1 cellular context compared by ENCODE assay signal in the genomic region with DNA sequence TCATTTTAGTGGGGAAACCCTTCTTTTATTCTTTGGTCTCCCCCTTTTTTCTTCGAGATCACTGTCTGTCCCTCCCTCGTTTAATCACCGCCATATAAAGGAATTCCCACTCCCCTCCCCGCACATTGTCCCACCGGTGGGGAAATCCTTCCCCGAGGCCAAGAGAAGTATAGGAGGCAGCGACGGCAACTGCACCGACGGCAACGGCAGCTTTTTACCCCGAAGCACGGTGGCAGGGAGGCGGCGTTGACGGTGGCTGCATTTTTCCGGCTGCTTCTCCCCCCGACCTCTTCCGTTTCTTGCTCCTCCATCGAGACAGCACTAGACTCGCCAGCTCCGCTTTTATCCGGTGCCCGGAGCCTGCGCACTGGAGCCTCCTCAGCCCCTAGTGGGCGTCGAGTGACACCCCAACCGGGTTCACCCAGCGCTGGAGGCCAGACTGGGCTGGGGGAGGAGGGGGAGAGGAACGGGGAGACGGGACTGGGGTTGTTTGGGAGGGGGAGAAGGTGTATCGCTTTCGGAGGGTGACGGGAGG.
TF ChIP-seq lines count a peak whose summit lies in the region.

No MANE protein-coding gene starts in this region.

TF ChIP-seq in K562, 482 proteins besides CTCF, POLR2A, EP300 and RAD21 (continued from another document and continues in another):
- TF ChIP-seq, protein P1, sequence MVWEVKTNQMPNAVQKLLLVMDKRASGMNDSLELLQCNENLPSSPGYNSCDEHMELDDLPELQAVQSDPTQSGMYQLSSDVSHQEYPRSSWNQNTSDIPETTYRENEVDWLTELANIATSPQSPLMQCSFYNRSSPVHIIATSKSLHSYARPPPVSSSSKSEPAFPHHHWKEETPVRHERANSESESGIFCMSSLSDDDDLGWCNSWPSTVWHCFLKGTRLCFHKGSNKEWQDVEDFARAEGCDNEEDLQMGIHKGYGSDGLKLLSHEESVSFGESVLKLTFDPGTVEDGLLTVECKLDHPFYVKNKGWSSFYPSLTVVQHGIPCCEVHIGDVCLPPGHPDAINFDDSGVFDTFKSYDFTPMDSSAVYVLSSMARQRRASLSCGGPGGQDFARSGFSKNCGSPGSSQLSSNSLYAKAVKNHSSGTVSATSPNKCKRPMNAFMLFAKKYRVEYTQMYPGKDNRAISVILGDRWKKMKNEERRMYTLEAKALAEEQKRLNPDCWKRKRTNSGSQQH (CRISPR knock-in tag; IDR thresholded peaks at IDR 0.05) = peak; percentile 7; the same call in 1 of the 2 replicates
- TF ChIP-seq MXI1 (IDR thresholded peaks at IDR 0.05; ENCODE audit: low read depth, low read length) = no peak
- no peak for TF ChIP-seq XRCC5 (IDR thresholded peaks at IDR 0.05; ENCODE audit: low read depth, low read length)
- TF ChIP-seq DDX20 (tag; IDR thresholded peaks at IDR 0.05; ENCODE audit: low read depth) = no peak
- TF ChIP-seq, protein P2, sequence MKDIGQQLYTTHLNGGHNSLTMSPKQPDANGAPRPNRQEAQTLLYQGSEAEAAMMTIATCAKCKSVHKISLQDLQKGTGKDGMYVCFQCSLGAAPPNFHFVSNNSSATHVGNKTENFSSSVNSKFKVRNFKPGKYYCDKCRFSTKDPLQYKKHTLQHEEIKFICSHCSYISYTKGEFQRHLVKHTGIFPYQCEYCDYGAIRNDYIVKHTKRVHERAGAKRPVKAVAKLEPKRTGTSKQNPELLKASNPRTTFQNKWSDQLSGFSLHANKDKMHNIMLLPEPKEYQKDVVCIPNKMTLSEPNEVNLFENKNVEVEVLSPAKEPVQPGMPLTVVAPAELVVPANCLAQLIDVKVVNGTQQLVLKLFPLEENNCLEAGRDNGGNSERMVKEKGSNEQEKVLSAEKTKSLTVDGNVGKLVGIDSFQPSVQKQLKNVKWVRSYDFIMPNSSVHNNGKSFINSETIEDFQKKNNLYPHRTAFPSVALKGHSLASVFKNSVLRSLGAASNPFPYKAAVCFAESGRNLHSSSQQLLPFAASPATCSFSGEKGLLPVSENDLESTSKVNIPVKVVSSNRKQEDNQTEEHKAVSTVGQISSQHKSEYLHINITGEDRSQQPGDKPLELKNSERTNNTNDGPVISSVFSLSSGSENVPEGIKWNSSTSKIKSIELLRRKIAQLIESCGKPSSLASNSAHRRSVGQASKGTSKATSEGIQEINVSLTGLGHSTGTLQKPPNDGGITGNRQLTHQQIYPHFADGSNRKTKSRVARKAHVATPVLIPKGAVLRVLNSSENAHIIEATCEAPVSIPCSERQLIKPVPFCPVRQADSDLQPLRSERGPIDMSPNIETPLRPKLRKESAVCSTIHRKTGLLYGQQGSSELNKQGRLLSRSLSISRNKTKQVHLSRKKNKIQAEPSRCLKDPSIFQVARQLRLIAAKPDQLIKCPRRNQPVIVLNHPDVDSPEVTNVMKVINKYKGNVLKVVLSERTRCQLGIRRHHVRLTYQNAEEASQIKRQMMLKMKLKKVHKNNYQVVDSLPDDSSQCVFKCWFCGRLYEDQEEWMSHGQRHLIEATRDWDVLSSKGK (CRISPR knock-in tag; IDR thresholded peaks at IDR 0.05) = no peak
- no peak for TF ChIP-seq CCAR2 (IDR thresholded peaks at IDR 0.05; ENCODE audit: low read depth, low read length)
- no peak for TF ChIP-seq XRCC3 (IDR thresholded peaks at IDR 0.05)
- TF ChIP-seq ZEB2 (IDR thresholded peaks at IDR 0.05) = 0 out of 2 replicates have a peak, but pooled peaks have one; percentile 13
- TF ChIP-seq ZNF668 (CRISPR knock-in tag; IDR thresholded peaks at IDR 0.05) = no peak
- TF ChIP-seq EP400 (IDR thresholded peaks at IDR 0.05) = no peak
- no peak; a peak in 1 of 4 replicates for TF ChIP-seq NONO (IDR thresholded peaks at IDR 0.05; ENCODE audit: low read depth in 2 of 2, low read length in 1 of 2)
- no peak for TF ChIP-seq HDAC3 (IDR thresholded peaks at IDR 0.05; ENCODE audit: borderline replicate concordance, partially characterized antibody)
- TF ChIP-seq ZNF175 (CRISPR knock-in tag; IDR thresholded peaks at IDR 0.05; ENCODE audit: low read depth) = no peak
- TF ChIP-seq, protein P3, sequence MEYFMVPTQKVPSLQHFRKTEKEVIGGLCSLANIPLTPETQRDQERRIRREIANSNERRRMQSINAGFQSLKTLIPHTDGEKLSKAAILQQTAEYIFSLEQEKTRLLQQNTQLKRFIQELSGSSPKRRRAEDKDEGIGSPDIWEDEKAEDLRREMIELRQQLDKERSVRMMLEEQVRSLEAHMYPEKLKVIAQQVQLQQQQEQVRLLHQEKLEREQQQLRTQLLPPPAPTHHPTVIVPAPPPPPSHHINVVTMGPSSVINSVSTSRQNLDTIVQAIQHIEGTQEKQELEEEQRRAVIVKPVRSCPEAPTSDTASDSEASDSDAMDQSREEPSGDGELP (CRISPR knock-in tag; IDR thresholded peaks at IDR 0.05; ENCODE audit: borderline replicate concordance) = peak; percentile 62
- no peak for TF ChIP-seq PPARD (CRISPR knock-in tag; IDR thresholded peaks at IDR 0.05)
- peak; percentile 31 for TF ChIP-seq NBN (IDR thresholded peaks at IDR 0.05; ENCODE audit: low read depth)
- TF ChIP-seq RBM25 (IDR thresholded peaks at IDR 0.05; ENCODE audit: low read depth, low read length, severe bottlenecking) = no peak
- TF ChIP-seq SUPT5H (IDR thresholded peaks at IDR 0.05) = peak; percentile 99
- peak; percentile 65 for TF ChIP-seq ZNF589 (CRISPR knock-in tag; IDR thresholded peaks at IDR 0.05; ENCODE audit: low read depth)
- TF ChIP-seq NR4A1 (CRISPR knock-in tag; IDR thresholded peaks at IDR 0.05) = no peak
- TF ChIP-seq NR4A1 (tag; IDR thresholded peaks at IDR 0.05) = no peak; the same call in 1 of the 2 replicates
- no peak for TF ChIP-seq DPF2 (IDR thresholded peaks at IDR 0.05)
- TF ChIP-seq, protein P4, sequence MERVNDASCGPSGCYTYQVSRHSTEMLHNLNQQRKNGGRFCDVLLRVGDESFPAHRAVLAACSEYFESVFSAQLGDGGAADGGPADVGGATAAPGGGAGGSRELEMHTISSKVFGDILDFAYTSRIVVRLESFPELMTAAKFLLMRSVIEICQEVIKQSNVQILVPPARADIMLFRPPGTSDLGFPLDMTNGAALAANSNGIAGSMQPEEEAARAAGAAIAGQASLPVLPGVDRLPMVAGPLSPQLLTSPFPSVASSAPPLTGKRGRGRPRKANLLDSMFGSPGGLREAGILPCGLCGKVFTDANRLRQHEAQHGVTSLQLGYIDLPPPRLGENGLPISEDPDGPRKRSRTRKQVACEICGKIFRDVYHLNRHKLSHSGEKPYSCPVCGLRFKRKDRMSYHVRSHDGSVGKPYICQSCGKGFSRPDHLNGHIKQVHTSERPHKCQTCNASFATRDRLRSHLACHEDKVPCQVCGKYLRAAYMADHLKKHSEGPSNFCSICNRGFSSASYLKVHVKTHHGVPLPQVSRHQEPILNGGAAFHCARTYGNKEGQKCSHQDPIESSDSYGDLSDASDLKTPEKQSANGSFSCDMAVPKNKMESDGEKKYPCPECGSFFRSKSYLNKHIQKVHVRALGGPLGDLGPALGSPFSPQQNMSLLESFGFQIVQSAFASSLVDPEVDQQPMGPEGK (CRISPR knock-in tag; IDR thresholded peaks at IDR 0.05; ENCODE audit: borderline replicate concordance) = no peak
- TF ChIP-seq TGIF2 (CRISPR knock-in tag; IDR thresholded peaks at IDR 0.05) = no peak
- TF ChIP-seq RBM15 (IDR thresholded peaks at IDR 0.05; ENCODE audit: insufficient read depth, low read length) = no peak
- TF ChIP-seq, protein P5, sequence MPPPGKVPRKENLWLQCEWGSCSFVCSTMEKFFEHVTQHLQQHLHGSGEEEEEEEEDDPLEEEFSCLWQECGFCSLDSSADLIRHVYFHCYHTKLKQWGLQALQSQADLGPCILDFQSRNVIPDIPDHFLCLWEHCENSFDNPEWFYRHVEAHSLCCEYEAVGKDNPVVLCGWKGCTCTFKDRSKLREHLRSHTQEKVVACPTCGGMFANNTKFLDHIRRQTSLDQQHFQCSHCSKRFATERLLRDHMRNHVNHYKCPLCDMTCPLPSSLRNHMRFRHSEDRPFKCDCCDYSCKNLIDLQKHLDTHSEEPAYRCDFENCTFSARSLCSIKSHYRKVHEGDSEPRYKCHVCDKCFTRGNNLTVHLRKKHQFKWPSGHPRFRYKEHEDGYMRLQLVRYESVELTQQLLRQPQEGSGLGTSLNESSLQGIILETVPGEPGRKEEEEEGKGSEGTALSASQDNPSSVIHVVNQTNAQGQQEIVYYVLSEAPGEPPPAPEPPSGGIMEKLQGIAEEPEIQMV (tag; conservative IDR thresholded peaks at IDR 0.05; ENCODE audit: low read depth) = no peak
- TF ChIP-seq, protein P6, sequence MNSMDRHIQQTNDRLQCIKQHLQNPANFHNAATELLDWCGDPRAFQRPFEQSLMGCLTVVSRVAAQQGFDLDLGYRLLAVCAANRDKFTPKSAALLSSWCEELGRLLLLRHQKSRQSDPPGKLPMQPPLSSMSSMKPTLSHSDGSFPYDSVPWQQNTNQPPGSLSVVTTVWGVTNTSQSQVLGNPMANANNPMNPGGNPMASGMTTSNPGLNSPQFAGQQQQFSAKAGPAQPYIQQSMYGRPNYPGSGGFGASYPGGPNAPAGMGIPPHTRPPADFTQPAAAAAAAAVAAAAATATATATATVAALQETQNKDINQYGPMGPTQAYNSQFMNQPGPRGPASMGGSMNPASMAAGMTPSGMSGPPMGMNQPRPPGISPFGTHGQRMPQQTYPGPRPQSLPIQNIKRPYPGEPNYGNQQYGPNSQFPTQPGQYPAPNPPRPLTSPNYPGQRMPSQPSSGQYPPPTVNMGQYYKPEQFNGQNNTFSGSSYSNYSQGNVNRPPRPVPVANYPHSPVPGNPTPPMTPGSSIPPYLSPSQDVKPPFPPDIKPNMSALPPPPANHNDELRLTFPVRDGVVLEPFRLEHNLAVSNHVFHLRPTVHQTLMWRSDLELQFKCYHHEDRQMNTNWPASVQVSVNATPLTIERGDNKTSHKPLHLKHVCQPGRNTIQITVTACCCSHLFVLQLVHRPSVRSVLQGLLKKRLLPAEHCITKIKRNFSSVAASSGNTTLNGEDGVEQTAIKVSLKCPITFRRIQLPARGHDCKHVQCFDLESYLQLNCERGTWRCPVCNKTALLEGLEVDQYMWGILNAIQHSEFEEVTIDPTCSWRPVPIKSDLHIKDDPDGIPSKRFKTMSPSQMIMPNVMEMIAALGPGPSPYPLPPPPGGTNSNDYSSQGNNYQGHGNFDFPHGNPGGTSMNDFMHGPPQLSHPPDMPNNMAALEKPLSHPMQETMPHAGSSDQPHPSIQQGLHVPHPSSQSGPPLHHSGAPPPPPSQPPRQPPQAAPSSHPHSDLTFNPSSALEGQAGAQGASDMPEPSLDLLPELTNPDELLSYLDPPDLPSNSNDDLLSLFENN (IDR thresholded peaks at IDR 0.05; ENCODE audit: low read depth in 2 of 2, low read length in 2 of 2) = no peak
- TF ChIP-seq, protein P7, sequence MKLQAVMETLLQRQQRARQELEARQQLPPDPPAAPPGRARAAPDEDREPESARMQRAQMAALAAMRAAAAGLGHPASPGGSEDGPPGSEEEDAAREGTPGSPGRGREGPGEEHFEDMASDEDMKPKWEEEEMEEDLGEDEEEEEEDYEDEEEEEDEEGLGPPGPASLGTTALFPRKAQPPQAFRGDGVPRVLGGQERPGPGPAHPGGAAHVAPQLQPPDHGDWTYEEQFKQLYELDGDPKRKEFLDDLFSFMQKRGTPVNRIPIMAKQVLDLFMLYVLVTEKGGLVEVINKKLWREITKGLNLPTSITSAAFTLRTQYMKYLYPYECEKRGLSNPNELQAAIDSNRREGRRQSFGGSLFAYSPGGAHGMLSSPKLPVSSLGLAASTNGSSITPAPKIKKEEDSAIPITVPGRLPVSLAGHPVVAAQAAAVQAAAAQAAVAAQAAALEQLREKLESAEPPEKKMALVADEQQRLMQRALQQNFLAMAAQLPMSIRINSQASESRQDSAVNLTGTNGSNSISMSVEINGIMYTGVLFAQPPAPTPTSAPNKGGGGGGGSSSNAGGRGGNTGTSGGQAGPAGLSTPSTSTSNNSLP (IDR thresholded peaks at IDR 0.05; ENCODE audit: borderline replicate concordance, low read depth, low read length) = no peak
- no peak for TF ChIP-seq ELF1 (tag; IDR thresholded peaks at IDR 0.05)
- no peak for TF ChIP-seq KLF1 (tag; IDR thresholded peaks at IDR 0.05)
- TF ChIP-seq ZNF778 (CRISPR knock-in tag; IDR thresholded peaks at IDR 0.05) = no peak
- TF ChIP-seq KLF6 (CRISPR knock-in tag; IDR thresholded peaks at IDR 0.05; ENCODE audit: borderline replicate concordance) = peak; percentile 8; the same call in 1 of the 2 replicates
- no peak for TF ChIP-seq STAG1 (CRISPR knock-in tag; IDR thresholded peaks at IDR 0.05; ENCODE audit: borderline replicate concordance)
- TF ChIP-seq KHSRP (IDR thresholded peaks at IDR 0.05) = no peak; the same call in 1 of the 2 replicates
- TF ChIP-seq ZNF76 (CRISPR knock-in tag; IDR thresholded peaks at IDR 0.05; ENCODE audit: borderline replicate concordance) = no peak
- TF ChIP-seq FOXP1 (CRISPR knock-in tag; IDR thresholded peaks at IDR 0.05) = peak; percentile 98; the same call in 1 of the 2 replicates
- peak in 2 of 3 experiments; percentile 80 to 84 for TF ChIP-seq YY1 (IDR thresholded peaks at IDR 0.05; ENCODE audit: borderline replicate concordance in 1 of 3, control insufficient read depth in 1 of 3, extremely low read depth in 1 of 3, insufficient read depth in 3 of 3, insufficient read length in 1 of 3, insufficient replicate concordance in 2 of 3, low read depth in 1 of 3, low read length in 2 of 3)
- TF ChIP-seq ZNF408 (CRISPR knock-in tag; IDR thresholded peaks at IDR 0.05; ENCODE audit: low read depth) = no peak
- peak; percentile 57 for TF ChIP-seq ZKSCAN1 (IDR thresholded peaks at IDR 0.05; ENCODE audit: low read depth, low read length)
- TF ChIP-seq SMAD1 (IDR thresholded peaks at IDR 0.05; ENCODE audit: low read depth, low read length, partially characterized antibody) = peak; percentile 16
- TF ChIP-seq ZNF584 (CRISPR knock-in tag; IDR thresholded peaks at IDR 0.05; ENCODE audit: low read depth) = no peak
- no peak for TF ChIP-seq IRF2 (CRISPR knock-in tag; IDR thresholded peaks at IDR 0.05)
- TF ChIP-seq, protein P8, sequence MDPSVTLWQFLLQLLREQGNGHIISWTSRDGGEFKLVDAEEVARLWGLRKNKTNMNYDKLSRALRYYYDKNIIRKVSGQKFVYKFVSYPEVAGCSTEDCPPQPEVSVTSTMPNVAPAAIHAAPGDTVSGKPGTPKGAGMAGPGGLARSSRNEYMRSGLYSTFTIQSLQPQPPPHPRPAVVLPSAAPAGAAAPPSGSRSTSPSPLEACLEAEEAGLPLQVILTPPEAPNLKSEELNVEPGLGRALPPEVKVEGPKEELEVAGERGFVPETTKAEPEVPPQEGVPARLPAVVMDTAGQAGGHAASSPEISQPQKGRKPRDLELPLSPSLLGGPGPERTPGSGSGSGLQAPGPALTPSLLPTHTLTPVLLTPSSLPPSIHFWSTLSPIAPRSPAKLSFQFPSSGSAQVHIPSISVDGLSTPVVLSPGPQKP (CRISPR knock-in tag; IDR thresholded peaks at IDR 0.05) = no peak
- no peak; the same call in 1 of the 2 replicates for TF ChIP-seq ZNF561 (CRISPR knock-in tag; conservative IDR thresholded peaks at IDR 0.05)
- TF ChIP-seq, protein P9, sequence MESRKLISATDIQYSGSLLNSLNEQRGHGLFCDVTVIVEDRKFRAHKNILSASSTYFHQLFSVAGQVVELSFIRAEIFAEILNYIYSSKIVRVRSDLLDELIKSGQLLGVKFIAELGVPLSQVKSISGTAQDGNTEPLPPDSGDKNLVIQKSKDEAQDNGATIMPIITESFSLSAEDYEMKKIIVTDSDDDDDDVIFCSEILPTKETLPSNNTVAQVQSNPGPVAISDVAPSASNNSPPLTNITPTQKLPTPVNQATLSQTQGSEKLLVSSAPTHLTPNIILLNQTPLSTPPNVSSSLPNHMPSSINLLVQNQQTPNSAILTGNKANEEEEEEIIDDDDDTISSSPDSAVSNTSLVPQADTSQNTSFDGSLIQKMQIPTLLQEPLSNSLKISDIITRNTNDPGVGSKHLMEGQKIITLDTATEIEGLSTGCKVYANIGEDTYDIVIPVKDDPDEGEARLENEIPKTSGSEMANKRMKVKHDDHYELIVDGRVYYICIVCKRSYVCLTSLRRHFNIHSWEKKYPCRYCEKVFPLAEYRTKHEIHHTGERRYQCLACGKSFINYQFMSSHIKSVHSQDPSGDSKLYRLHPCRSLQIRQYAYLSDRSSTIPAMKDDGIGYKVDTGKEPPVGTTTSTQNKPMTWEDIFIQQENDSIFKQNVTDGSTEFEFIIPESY (CRISPR knock-in tag; IDR thresholded peaks at IDR 0.05) = 0 out of 2 replicates have a peak, but pooled peaks have one; percentile 19
- no peak for TF ChIP-seq COPS2 (conservative IDR thresholded peaks at IDR 0.05)
